Comparison of ENCODE assay signal across 17 cellular contexts in genomic region chr14:88974991-88975835, GRCh38.
DNase-seq lines count a peak whose midpoint lies in the region; ATAC-seq, FAIRE-seq and TF ChIP-seq lines count a peak whose summit lies in the region.
"Had no signal": no experiment of that assay in that cellular context is flagged by ENCODE, and none has a peak within 500 bp of the region (broad histone marks: within the 10 kb centered on the region; RNA-seq: fewer than 3 reads in every experiment).

No MANE protein-coding gene starts in this region.

- CTCF ChIA-PET in A549 (lab: Yijun Ruan, JAX): interaction anchor here (1.0 kb wide), 1 partner anchor 8 kb away, joined by 3 read pairs; no protein-coding TSS in a partner anchor
- CTCF ChIA-PET in CD8-positive, alpha-beta T cell (lab: Charles Lee): no interaction called here

- H3K9me3 Mint-ChIP-seq in mesothelial cell of epicardium: peaks cover 3% of the 10 kb centered on the region
- H3K9me3 Mint-ChIP-seq in CD8-positive, alpha-beta T cell: peaks cover 4% of the 10 kb centered on the region

- intact Hi-C loops in CD8-positive, alpha-beta T cell (cut with DNase I, micrococcal nuclease): no loop called here
- intact Hi-C loops in Right ventricle myocardium inferior (cut with DNase I): no loop called here

- TF ChIP-seq EP300 in A549 (IDR thresholded peaks at IDR 0.05): no peak

- H3K36me3 ChIP-seq in CD8-positive, alpha-beta T cell (ENCODE audit: insufficient read depth, low read length): no peaks in the 10 kb centered on the region

- no peak overlapping the region for H3K4me2 ChIP-seq in A549

- H3K4me1 ChIP-seq in A549: 0 out of 3 replicates have a peak, but pooled peaks cover 3% of the 10 kb centered on the region
- H3K4me1 ChIP-seq in CD8-positive, alpha-beta T cell (ENCODE audit: insufficient read depth, low read length): no peaks in the 10 kb centered on the region

- H3K27ac ChIP-seq in A549 (no peak overlapping the region), coronary artery (no peak overlapping the region)
- H3K27ac ChIP-seq in CD8-positive, alpha-beta T cell (ENCODE audit: low read depth, low read length): no peak overlapping the region
- H3K27ac ChIP-seq: SK-N-MC had no signal

- peak overlapping the region; percentile 56 for H3K27ac Mint-ChIP-seq in mesothelial cell of epicardium
- H3K27ac Mint-ChIP-seq in CD8-positive, alpha-beta T cell: no peak overlapping the region
- H3K27ac Mint-ChIP-seq: IgD-negative memory B cell had no signal

- H3K4me3 ChIP-seq in A549 (no peak overlapping the region), coronary artery (no peak overlapping the region)
- H3K4me3 ChIP-seq in CD8-positive, alpha-beta T cell (ENCODE audit: low read depth, low read length): no peak overlapping the region
- H3K4me3 ChIP-seq: SK-N-MC had no signal

- no peaks in the 10 kb centered on the region for H3K9me3 ChIP-seq in A549
- no peaks in the 10 kb centered on the region for H3K9me3 ChIP-seq in CD8-positive, alpha-beta T cell (ENCODE audit: low read length)

- POLR2A ChIA-PET in A549 (lab: Yijun Ruan, JAX): no interaction called here
- POLR2A ChIA-PET in CD8-positive, alpha-beta T cell (lab: Charles Lee): no interaction called here

- no peak for TF ChIP-seq RAD21 in A549 (conservative IDR thresholded peaks at IDR 0.05 in 1 of 2, IDR thresholded peaks at IDR 0.05 in 1 of 2)

- no peak for TF ChIP-seq POLR2A in A549 (IDR thresholded peaks at IDR 0.05; ENCODE audit: low read length)

- 8% methylated on average over 3 of the region's 3 CpGs for WGBS in A549 (ENCODE audit: missing lambda C conversion rate)

- no peaks in the 10 kb centered on the region for H3K36me3 Mint-ChIP-seq in mesothelial cell of epicardium
- H3K36me3 Mint-ChIP-seq in CD8-positive, alpha-beta T cell: no peaks in the 10 kb centered on the region
- H3K36me3 Mint-ChIP-seq: IgD-negative memory B cell had no signal

- peaks cover 4% of the 10 kb centered on the region for H3K27me3 ChIP-seq in CD8-positive, alpha-beta T cell (ENCODE audit: insufficient read depth, low read length)

- TF ChIP-seq CTCF in A549 (IDR thresholded peaks at IDR 0.05) (no peak), mesothelial cell of epicardium (IDR thresholded peaks at IDR 0.05; ENCODE audit: unreplicated experiment) (no peak), coronary artery (IDR thresholded peaks at IDR 0.05) (no peak)
- no peak for TF ChIP-seq CTCF in CD8-positive, alpha-beta T cell (IDR thresholded peaks at IDR 0.05)

- FAIRE-seq in A549 (lab: Jason Lieb, UNC): no peak
- FAIRE-seq: A204.1 had no signal

- no peak overlapping the region for H3K4me3 Mint-ChIP-seq in mesothelial cell of epicardium
- no peak overlapping the region for H3K4me3 Mint-ChIP-seq in CD8-positive, alpha-beta T cell
- H3K4me3 Mint-ChIP-seq: IgD-negative memory B cell had no signal

- no peak for DNase-seq in A549 (ENCODE audit: low read depth in 1 of 2, low spot score in 1 of 2)
- DNase-seq in EH (ENCODE audit: low read depth): peak; percentile 14
- peak; percentile 78 for DNase-seq in cerebellum (ENCODE audit: low spot score)
- DNase-seq in mesothelial cell of epicardium (ENCODE audit: low spot score in 2 of 2, unreplicated experiment in 2 of 2): no peak
- DNase-seq in coronary artery (ENCODE audit: low spot score): no peak
- DNase-seq in activated T-cell treated with anti-CD3 and anti-CD28 coated beads for 4 hours: no peak
- no peak for DNase-seq in CD8-positive, alpha-beta T cell
- no peak for DNase-seq in Right ventricle myocardium inferior (ENCODE audit: missing footprints)
- DNase-seq: MV-4-11, NCI-H1417 treated with DMSO at 0.1 percent for 48 hours, NCI-H2029, NCI-H2171 treated with DMSO at 0.1 percent for 48 hours, NCI-H526 treated with DMSO at 0.1 percent for 48 hours, PC-3 had no signal

- peaks cover 36% of the 10 kb centered on the region for H3K27me3 Mint-ChIP-seq in mesothelial cell of epicardium (ENCODE audit: low read depth)
- peaks cover 49% of the 10 kb centered on the region for H3K27me3 Mint-ChIP-seq in CD8-positive, alpha-beta T cell (ENCODE audit: low read depth)

- ATAC-seq in A549 (no peak), Right ventricle myocardium inferior (no peak)
- no peak for ATAC-seq in CD8-positive, alpha-beta T cell
- ATAC-seq: PC-3 had no signal

- peaks cover 4% of the 10 kb centered on the region for H3K4me1 Mint-ChIP-seq in mesothelial cell of epicardium
- H3K4me1 Mint-ChIP-seq in CD8-positive, alpha-beta T cell (ENCODE audit: low read depth): no peaks in the 10 kb centered on the region
- H3K4me1 Mint-ChIP-seq: IgD-negative memory B cell had no signal

TF ChIP-seq in A549, 52 proteins besides CTCF, POLR2A, EP300 and RAD21:
- peak; percentile 63 for TF ChIP-seq MAFK (IDR thresholded peaks at IDR 0.05; ENCODE audit: partially characterized antibody)
- no peak for TF ChIP-seq ZSCAN20 (CRISPR knock-in tag; IDR thresholded peaks at IDR 0.05)

Comparison
In these comparisons a context has a peak if more than half of its experiments do, and no peak if none do; other contexts are left out.
1. DNase-seq: peak in EH (single experiment) and cerebellum (single experiment); none in A549 (0 of 2), mesothelial cell of epicardium (0 of 2), coronary artery (single experiment), activated T-cell treated with anti-CD3 and anti-CD28 coated beads for 4 hours (single experiment), CD8-positive, alpha-beta T cell (0 of 7) and Right ventricle myocardium inferior (single experiment).